ENCODE assay signal across 8 cellular contexts in genomic region chr1:150152182-150152536, GRCh38. TPM values are rescaled to one million over a fixed set of nuclear protein-coding genes. Genes with fewer than 3 reads are reported as not detected.
A peak's percentile ranks its signal among the peaks of the same experiment; 100 is the strongest.
DNase-seq lines count a peak whose midpoint lies in the region; ATAC-seq and TF ChIP-seq lines count a peak whose summit lies in the region.

No MANE protein-coding gene starts in this region.

- H3K4me1 Mint-ChIP-seq in activated CD8-positive, alpha-beta T cell treated with anti-CD3 and anti-CD28 coated beads, Interleukin-2, amount 10 ng/mL, durations not matched to agents 7 days and 5 days (ENCODE audit: low read depth): peaks cover 75% of the 10 kb centered on the region
- peaks cover 79% of the 10 kb centered on the region for H3K4me1 Mint-ChIP-seq in stimulated activated memory B cell treated with anti-CD40 and anti-IgM and Interleukin-4, amounts not matched to agents 10 μg/mL and 1 μg/mL and 100 μg/mL, for 72 hours

- H3K9ac ChIP-seq in iPS-20b (ENCODE audit: low read depth, low read length): peak overlapping the region; percentile 86; the same call in 1 of the 2 replicates

- POLR2A ChIA-PET in activated CD8-positive, alpha-beta T cell treated with anti-CD3 and anti-CD28 coated beads, Interleukin-2, amount 10 ng/mL, durations not matched to agents 7 days and 5 days (lab: Charles Lee): interaction anchor here (0.6 to 5.9 kb wide), 7 partner anchors 8 to 906 kb away, joined by 3 to 44 read pairs (median 4); partner anchors contain the start of gene VPS45

- CTCF ChIA-PET in activated CD8-positive, alpha-beta T cell treated with anti-CD3 and anti-CD28 coated beads, Interleukin-2, amount 10 ng/mL, durations not matched to agents 7 days and 5 days (lab: Charles Lee): interaction anchor here (1.2 to 3.0 kb wide), 6 partner anchors 8 to 79 kb away, joined by 3 to 21 read pairs (median 4); no protein-coding TSS in a partner anchor

- no peak for ATAC-seq in activated CD8-positive, alpha-beta T cell treated with anti-CD3 and anti-CD28 coated beads, Interleukin-2, amount 10 ng/mL, durations not matched to agents 7 days and 5 days
- no peak for ATAC-seq in stimulated activated memory B cell treated with anti-CD40 and anti-IgM and Interleukin-4, amounts not matched to agents 10 μg/mL and 1 μg/mL and 100 μg/mL, for 72 hours
- ATAC-seq in GM21576 (IDR thresholded peaks at IDR 0.05; ENCODE audit: unreplicated experiment) (no peak), HG03175 (IDR thresholded peaks at IDR 0.05; ENCODE audit: unreplicated experiment) (no peak), HG03097 (IDR thresholded peaks at IDR 0.05; ENCODE audit: low FRiP score, unreplicated experiment) (no peak), GM18907 (IDR thresholded peaks at IDR 0.05; ENCODE audit: unreplicated experiment) (no peak)

- H3K27ac ChIP-seq in HL-60 (replicated peaks) (peak overlapping the region; percentile 86), iPS-20b (ENCODE audit: low read length) (no peak overlapping the region)

- TF ChIP-seq CTCF in HL-60 (IDR thresholded peaks at IDR 0.05; ENCODE audit: insufficient read depth, low read length): no peak

- H3K4me3 Mint-ChIP-seq in activated CD8-positive, alpha-beta T cell treated with anti-CD3 and anti-CD28 coated beads, Interleukin-2, amount 10 ng/mL, durations not matched to agents 7 days and 5 days: peak overlapping the region; percentile 89
- peak overlapping the region; percentile 98 for H3K4me3 Mint-ChIP-seq in stimulated activated memory B cell treated with anti-CD40 and anti-IgM and Interleukin-4, amounts not matched to agents 10 μg/mL and 1 μg/mL and 100 μg/mL, for 72 hours

- H3K4me1 ChIP-seq in iPS-20b (ENCODE audit: insufficient read depth, low read length): peaks cover 8% of the 10 kb centered on the region

- no peaks in the 10 kb centered on the region for H3K27me3 ChIP-seq in HL-60 (ENCODE audit: insufficient read depth, poor library complexity, severe bottlenecking)
- peaks cover 16% of the 10 kb centered on the region for H3K27me3 ChIP-seq in iPS-20b (ENCODE audit: insufficient read depth, low read length)

- no peaks in the 10 kb centered on the region for H3K9me3 ChIP-seq in iPS-20b (ENCODE audit: insufficient read depth, low read depth, low read length)

- no peak overlapping the region for H3K4me3 ChIP-seq in HL-60 (replicated peaks; ENCODE audit: insufficient read depth, low read length)
- peak overlapping the region; percentile 93 for H3K4me3 ChIP-seq in iPS-20b (ENCODE audit: low read length)

- peaks cover 70% of the 10 kb centered on the region for H3K36me3 Mint-ChIP-seq in activated CD8-positive, alpha-beta T cell treated with anti-CD3 and anti-CD28 coated beads, Interleukin-2, amount 10 ng/mL, durations not matched to agents 7 days and 5 days (ENCODE audit: low read depth)
- H3K36me3 Mint-ChIP-seq in stimulated activated memory B cell treated with anti-CD40 and anti-IgM and Interleukin-4, amounts not matched to agents 10 μg/mL and 1 μg/mL and 100 μg/mL, for 72 hours: peaks cover 56% of the 10 kb centered on the region

- H3K27ac Mint-ChIP-seq in activated CD8-positive, alpha-beta T cell treated with anti-CD3 and anti-CD28 coated beads, Interleukin-2, amount 10 ng/mL, durations not matched to agents 7 days and 5 days: peak overlapping the region; percentile 94
- peak overlapping the region; percentile 98 for H3K27ac Mint-ChIP-seq in stimulated activated memory B cell treated with anti-CD40 and anti-IgM and Interleukin-4, amounts not matched to agents 10 μg/mL and 1 μg/mL and 100 μg/mL, for 72 hours

- no peaks in the 10 kb centered on the region for H3K27me3 Mint-ChIP-seq in activated CD8-positive, alpha-beta T cell treated with anti-CD3 and anti-CD28 coated beads, Interleukin-2, amount 10 ng/mL, durations not matched to agents 7 days and 5 days (ENCODE audit: low read depth)
- no peaks in the 10 kb centered on the region for H3K27me3 Mint-ChIP-seq in stimulated activated memory B cell treated with anti-CD40 and anti-IgM and Interleukin-4, amounts not matched to agents 10 μg/mL and 1 μg/mL and 100 μg/mL, for 72 hours

- no peaks in the 10 kb centered on the region for H3K9me3 Mint-ChIP-seq in activated CD8-positive, alpha-beta T cell treated with anti-CD3 and anti-CD28 coated beads, Interleukin-2, amount 10 ng/mL, durations not matched to agents 7 days and 5 days (ENCODE audit: insufficient read depth)
- no peaks in the 10 kb centered on the region for H3K9me3 Mint-ChIP-seq in stimulated activated memory B cell treated with anti-CD40 and anti-IgM and Interleukin-4, amounts not matched to agents 10 μg/mL and 1 μg/mL and 100 μg/mL, for 72 hours

- H3K36me3 ChIP-seq in iPS-20b (ENCODE audit: insufficient read depth, low read depth, low read length): peaks cover 54% of the 10 kb centered on the region

- no peak for DNase-seq in HL-60 (ENCODE audit: low read depth in 1 of 2, low spot score in 1 of 2)
- DNase-seq in activated CD8-positive, alpha-beta T cell treated with anti-CD3 and anti-CD28 coated beads, Interleukin-2, amount 10 ng/mL, durations not matched to agents 7 days and 5 days: no peak

RNA-seq across cellular contexts. Expression of gene PLEKHO1, which starts 2.4 kb away (rescaled TPM):
- 100 to 1,000 TPM; 138 to 154 TPM for total RNA-seq in activated CD8-positive, alpha-beta T cell treated with anti-CD3 and anti-CD28 coated beads, Interleukin-2, amount 10 ng/mL, durations not matched to agents 7 days and 5 days
